24 cellular contexts compared by ENCODE assay signal in the genomic region with DNA sequence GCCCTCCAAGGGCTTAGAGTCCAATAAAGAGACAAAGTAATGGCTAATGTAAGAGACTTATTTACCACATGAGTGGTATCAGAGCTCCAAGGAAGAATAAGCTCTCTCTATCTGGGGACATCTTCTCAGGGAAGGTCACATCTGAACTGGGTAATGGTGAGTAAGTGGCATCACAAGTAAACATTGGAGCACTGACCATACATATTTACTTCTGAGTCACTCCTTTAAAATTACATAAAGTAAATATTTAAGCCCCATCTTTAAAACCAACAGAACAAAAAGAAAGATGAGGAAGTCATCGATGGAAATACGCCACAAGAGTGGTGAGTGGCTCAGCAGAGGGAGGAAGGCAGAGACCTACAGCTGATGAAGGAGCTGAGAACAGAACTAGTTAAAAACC.
DNase-seq lines count a peak whose midpoint lies in the region; ATAC-seq and TF ChIP-seq lines count a peak whose summit lies in the region.
"Had no signal": no experiment of that assay in that cellular context is flagged by ENCODE, and none has a peak within 500 bp of the region (broad histone marks: within the 10 kb centered on the region; RNA-seq: fewer than 3 reads in every experiment).

No MANE protein-coding gene starts in this region.

- no peak for TF ChIP-seq CTCF in fibroblast of lung (conservative IDR thresholded peaks at IDR 0.05 in 1 of 2, IDR thresholded peaks at IDR 0.05 in 1 of 2; ENCODE audit: low read depth in 1 of 2, low read length in 2 of 2)
- no peak for TF ChIP-seq CTCF in prostate gland (IDR thresholded peaks at IDR 0.05)

- no peak for TF ChIP-seq POLR2A in prostate gland (IDR thresholded peaks at IDR 0.05)

- WGBS in prostate gland: 53% methylated on average over 2 of the region's 2 CpGs

- no peaks in the 10 kb centered on the region for H3K9me3 ChIP-seq in fibroblast of lung (ENCODE audit: control insufficient read depth, insufficient read depth, low read depth, low read length)
- no peaks in the 10 kb centered on the region for H3K9me3 ChIP-seq in prostate gland

- H3K4me2 ChIP-seq in fibroblast of lung (ENCODE audit: extremely low read depth, insufficient read depth, low read length): no peak overlapping the region
- H3K4me2 ChIP-seq: SK-N-SH had no signal

- no peak for ATAC-seq in HG03565 (IDR thresholded peaks at IDR 0.05; ENCODE audit: unreplicated experiment)

- H3K36me3 ChIP-seq in fibroblast of lung (ENCODE audit: control insufficient read depth, insufficient read depth, low read length) (no peaks in the 10 kb centered on the region), prostate gland (no peaks in the 10 kb centered on the region)
- H3K36me3 ChIP-seq: thoracic aorta, vagina, WERI-Rb-1 had no signal

- no peaks in the 10 kb centered on the region for H3K27me3 ChIP-seq in fibroblast of lung (ENCODE audit: control insufficient read depth, insufficient read depth, low read length)
- no peaks in the 10 kb centered on the region for H3K27me3 ChIP-seq in prostate gland (replicated peaks; ENCODE audit: insufficient read depth)
- H3K27me3 ChIP-seq: vagina had no signal

- DNase-seq in EH (ENCODE audit: low read depth) (peak; percentile 52), LoVo (ENCODE audit: low spot score) (peak; percentile 34), fibroblast of lung (ENCODE audit: low read depth in 2 of 2) (peak in 1 of 2 donors; percentile 52), prostate gland (ENCODE audit: low spot score) (peak; percentile 20), NCI-H2029 (lab: John Stamatoyannopoulos, UW) (no peak), NCI-H2171 (lab: John Stamatoyannopoulos, UW) (no peak)
- DNase-seq: activated CD4-positive, alpha-beta T cell treated with anti-CD3 and anti-CD28 coated beads, Interleukin-2, amount 50 U/mL, for 4 hours; activated CD8-positive, alpha-beta memory T cell treated with anti-CD3 and anti-CD28 coated beads, Interleukin-2, amount 50 U/mL, for 48 hours; activated naive CD8-positive, alpha-beta T cell treated with anti-CD3 and anti-CD28 coated beads, Interleukin-2, amount 10 ng/mL, durations not matched to agents 7 days and 5 days; COR-L47; effector CD4-positive, alpha-beta T cell; GM23248; KG1; kidney glomerular epithelial cell; NCI-H1105 treated with DMSO at 0.1 percent for 48 hours; NCI-H2081 treated with DMSO at 0.1 percent for 48 hours; NCI-H446 treated with DMSO at 0.1 percent for 48 hours; SK-N-SH; stimulated activated naive CD4-positive, alpha-beta T cell; WERI-Rb-1 had no signal

- H3K79me2 ChIP-seq in fibroblast of lung (ENCODE audit: control insufficient read depth, insufficient read depth, low read length): no peaks in the 10 kb centered on the region

- H3K9ac ChIP-seq in fibroblast of lung (ENCODE audit: insufficient read depth, low read length): no peak overlapping the region
- H3K9ac ChIP-seq: GM23248, SK-N-SH had no signal

- H3K27ac ChIP-seq in fibroblast of lung (ENCODE audit: insufficient read depth, low read length): peak overlapping the region; percentile 27
- H3K27ac ChIP-seq in prostate gland: peak overlapping the region; percentile 35 to 50
- H3K27ac ChIP-seq: GM23248, skin epidermis, thoracic aorta, vagina, WERI-Rb-1 had no signal

- intact Hi-C loops in prostate gland (cut with DNase I): no loop called here

- no peak overlapping the region for H3K4me3 ChIP-seq in fibroblast of lung (replicated peaks in 1 of 4; ENCODE audit: control extremely low read depth in 1 of 4, insufficient read depth in 1 of 4, low read depth in 3 of 4, low read length in 4 of 4)
- no peak overlapping the region for H3K4me3 ChIP-seq in prostate gland
- H3K4me3 ChIP-seq: GM23248, skin epidermis, thoracic aorta, vagina had no signal

- H4K20me1 ChIP-seq in fibroblast of lung (ENCODE audit: control insufficient read depth, extremely low read depth, insufficient read depth, low read length): no peaks in the 10 kb centered on the region

- H2AFZ ChIP-seq in fibroblast of lung (ENCODE audit: low read length): no peak overlapping the region
- H2AFZ ChIP-seq: GM23248 had no signal

- H3K4me1 ChIP-seq in fibroblast of lung (ENCODE audit: control insufficient read depth, extremely low read depth, insufficient read depth, low read length) (no peaks in the 10 kb centered on the region), prostate gland (replicated peaks) (no peaks in the 10 kb centered on the region)
- H3K4me1 ChIP-seq: vagina had no signal

Comparison
In these comparisons a context has a peak if more than half of its experiments do, and no peak if none do; other contexts are left out.
1. DNase-seq: peak in EH (single experiment), LoVo (single experiment) and prostate gland (single experiment); none in NCI-H2029 (single experiment) and NCI-H2171 (single experiment).